Comparison of ENCODE assay signal across 34 cellular contexts in the genomic region with DNA sequence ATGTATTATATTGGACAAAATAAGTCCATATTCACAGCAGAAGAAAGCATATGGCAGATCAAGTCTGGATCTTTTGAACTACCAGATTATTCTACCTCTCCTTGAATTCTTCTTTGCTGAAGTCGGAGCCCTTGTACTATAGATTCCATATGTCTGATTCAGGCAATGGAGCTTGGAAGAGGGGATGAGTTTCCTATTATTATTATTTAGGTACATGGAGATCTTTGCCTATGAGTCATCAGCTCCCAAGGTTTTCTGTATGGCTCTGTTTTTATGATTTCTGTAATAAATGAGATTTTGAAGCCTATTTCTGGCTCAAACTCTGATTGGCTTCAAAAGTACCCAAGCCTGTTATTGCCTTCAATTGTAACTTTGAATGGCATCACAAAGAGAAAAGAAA.
"Had no signal": no experiment of that assay in that cellular context is flagged by ENCODE, and none has a peak within 500 bp of the region (broad histone marks: within the 10 kb centered on the region; RNA-seq: fewer than 3 reads in every experiment).

No MANE protein-coding gene starts in this region.

- H3K4me3 ChIP-seq: cardiac muscle cell, MG63 had no signal

- H3K36me3 ChIP-seq: cardiac muscle cell, MG63 had no signal

- H3K27ac ChIP-seq: cardiac muscle cell, VCaP had no signal

- ATAC-seq: activated CD8-positive, alpha-beta memory T cell treated with anti-CD3 and anti-CD28 coated beads, Interleukin-2, amount 10 ng/mL, durations not matched to agents 7 days and 5 days; activated naive CD8-positive, alpha-beta T cell treated with anti-CD3 and anti-CD28 coated beads, Interleukin-2, amount 50 U/mL, for 24 hours; Panc1 had no signal

- DNase-seq: activated B cell treated with CpG ODN at 0.5 μM for 24 hours; activated CD4-positive, alpha-beta memory T cell treated with anti-CD3 and anti-CD28 coated beads for 36 hours; activated CD4-positive, alpha-beta T cell treated with anti-CD3 and anti-CD28 coated beads for 4 hours; activated CD4-positive, alpha-beta T cell treated with anti-CD3 and anti-CD28 coated beads, Interleukin-2, amount 50 U/mL, for 1 hour; activated CD4-positive, CD25-positive, alpha-beta regulatory T cell treated with anti-CD3 and anti-CD28 coated beads, Interleukin-2, amount 50 U/mL, for 72 hours; activated CD8-positive, alpha-beta memory T cell treated with anti-CD3 and anti-CD28 coated beads for 24 hours; activated CD8-positive, alpha-beta memory T cell treated with anti-CD3 and anti-CD28 coated beads, Interleukin-2, amount 10 ng/mL, durations not matched to agents 7 days and 5 days; activated CD8-positive, alpha-beta memory T cell treated with anti-CD3 and anti-CD28 coated beads, Interleukin-2, amount 50 U/mL, for 48 hours; activated effector memory CD4-positive, alpha-beta T cell treated with Interleukin-2 at 50 U/mL for 16 hours; activated naive CD4-positive, alpha-beta T cell treated with anti-CD3 and anti-CD28 coated beads, Interleukin-2, amount 10 ng/mL, durations not matched to agents 7 days and 5 days; activated naive CD8-positive, alpha-beta T cell treated with anti-CD3 and anti-CD28 coated beads, Interleukin-2, amount 50 U/mL, for 24 hours; activated T-cell treated with anti-CD3 and anti-CD28 coated beads, Interleukin-2, amount 50 U/mL, for 48 hours; anterior cingulate cortex; Karpas-422; MG63; NCI-H1048; NCI-H1105 treated with DMSO at 0.1 percent for 48 hours; NCI-H1436; NCI-H1694; NCI-H1930; NCI-H2081 treated with DMSO at 0.1 percent for 48 hours; NCI-H510A; NCI-H526; NCI-H748 treated with DMSO at 0.1 percent for 48 hours; OCI-M1; Right ventricle myocardium superior; RPMI8226; SW 1271; T-helper 1 cell; T-helper 2 cell; T-helper 9 cell had no signal

- H3K27me3 ChIP-seq: cardiac muscle cell, MG63 had no signal

- H3K9me3 ChIP-seq: MG63 had no signal
